8 cellular contexts compared by ENCODE assay signal in the genomic region with DNA sequence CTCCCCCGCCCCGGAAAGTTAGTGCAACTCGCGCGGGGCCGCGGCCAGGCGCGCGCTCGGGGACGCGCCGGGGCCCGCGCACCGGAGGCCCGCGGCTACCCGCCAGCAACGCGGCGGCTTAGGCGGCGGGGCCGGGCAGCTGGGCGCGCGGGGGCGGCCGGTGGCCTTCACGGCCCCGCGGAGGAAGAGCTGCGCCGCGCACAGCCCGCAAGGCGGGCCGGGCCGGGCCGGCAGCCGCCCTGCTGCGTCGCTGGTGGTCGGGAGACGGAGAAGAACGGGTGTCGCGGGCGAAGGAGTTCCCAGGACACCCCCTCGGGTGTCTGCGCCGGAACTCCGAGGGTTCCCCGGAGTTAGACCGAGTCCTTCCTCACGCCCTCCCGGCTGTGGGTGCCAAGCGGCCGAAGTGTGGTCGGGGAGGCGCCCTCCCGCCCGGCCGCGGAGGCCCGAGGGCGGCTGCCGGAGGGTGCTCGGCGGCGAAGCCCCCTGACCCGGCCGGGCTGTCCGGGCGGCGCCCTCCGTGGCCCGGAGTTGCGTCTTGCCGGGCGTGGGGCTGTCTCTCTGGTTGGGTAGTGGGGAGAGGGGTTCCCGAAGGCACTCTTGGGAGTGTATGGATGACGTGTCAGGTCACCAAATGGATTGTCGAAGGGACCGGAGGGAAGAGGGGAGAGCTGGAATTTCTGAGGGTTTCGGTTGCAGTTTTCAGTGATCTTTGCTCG. TPM values are rescaled to one million over a fixed set of nuclear protein-coding genes. Genes with fewer than 3 reads are reported as not detected.
DNase-seq lines count a peak whose midpoint lies in the region; TF ChIP-seq lines count a peak whose summit lies in the region.

No MANE protein-coding gene starts in this region.

- peak; percentile 42 for TF ChIP-seq POLR2A in NB4 (IDR thresholded peaks at IDR 0.05; ENCODE audit: extremely low read depth, insufficient read length)

- H3K27ac ChIP-seq in caudate nucleus (ENCODE audit: low read depth, low read length) (peak overlapping the region; percentile 97), skin epidermis (peak overlapping the region; percentile 83 to 100 (median 98))

- H3K9me3 Mint-ChIP-seq in T-helper 1 cell treated with Interleukin-12 subunit alpha and Interleukin-12 subunit beta and Interleukin-4 antibody, amounts not matched to agents 30 μg/mL and 1 μg/mL, for 36 hours: no peaks in the 10 kb centered on the region
- no peaks in the 10 kb centered on the region for H3K9me3 Mint-ChIP-seq in immature natural killer cell

- H3K27ac Mint-ChIP-seq in T-helper 1 cell treated with Interleukin-12 subunit alpha and Interleukin-12 subunit beta and Interleukin-4 antibody, amounts not matched to agents 30 μg/mL and 1 μg/mL, for 36 hours: peak overlapping the region; percentile 81
- H3K27ac Mint-ChIP-seq in immature natural killer cell: peak overlapping the region; percentile 73 to 94 (median 89)

- TF ChIP-seq CTCF in NB4 (IDR thresholded peaks at IDR 0.05; ENCODE audit: low read depth, low read length): no peak

- peaks cover 16% of the 10 kb centered on the region for H3K4me1 Mint-ChIP-seq in T-helper 1 cell treated with Interleukin-12 subunit alpha and Interleukin-12 subunit beta and Interleukin-4 antibody, amounts not matched to agents 30 μg/mL and 1 μg/mL, for 36 hours (ENCODE audit: low read depth)
- peaks cover 17 to 33% of the 10 kb centered on the region in 2 donors for H3K4me1 Mint-ChIP-seq in immature natural killer cell

- peak overlapping the region; percentile 91 for H3K4me3 ChIP-seq in NB4 (ENCODE audit: low read depth, low read length)
- peak overlapping the region; percentile 71 to 94 (median 90) for H3K4me3 ChIP-seq in skin epidermis

- DNase-seq in NCI-H82 (lab: John Stamatoyannopoulos, UW) (peak; percentile 14), NCI-H82 treated with DMSO at 0.1 percent for 48 hours (lab: John Stamatoyannopoulos, UW; ENCODE audit: unreplicated experiment) (no peak), HCEC 1CT (peak; percentile 87), NB4 (ENCODE audit: low read depth) (peak; percentile 83), caudate nucleus (lab: John Stamatoyannopoulos, UW) (peak in 54 of 61 donors; percentile 5 to 76 (median 45)), immature natural killer cell (peak in 2 of 3 donors; percentile 52 to 68)

- H3K36me3 Mint-ChIP-seq in T-helper 1 cell treated with Interleukin-12 subunit alpha and Interleukin-12 subunit beta and Interleukin-4 antibody, amounts not matched to agents 30 μg/mL and 1 μg/mL, for 36 hours (ENCODE audit: low read depth): no peaks in the 10 kb centered on the region
- H3K36me3 Mint-ChIP-seq in immature natural killer cell: no peaks in the 10 kb centered on the region

- peak overlapping the region; percentile 89 for H3K4me3 Mint-ChIP-seq in T-helper 1 cell treated with Interleukin-12 subunit alpha and Interleukin-12 subunit beta and Interleukin-4 antibody, amounts not matched to agents 30 μg/mL and 1 μg/mL, for 36 hours
- peak overlapping the region; percentile 90 to 97 (median 95) for H3K4me3 Mint-ChIP-seq in immature natural killer cell

- H3K27me3 Mint-ChIP-seq in T-helper 1 cell treated with Interleukin-12 subunit alpha and Interleukin-12 subunit beta and Interleukin-4 antibody, amounts not matched to agents 30 μg/mL and 1 μg/mL, for 36 hours (ENCODE audit: low read depth): peaks cover 29% of the 10 kb centered on the region
- peaks cover 0 to 8% (median 3%) of the 10 kb centered on the region in 3 donors for H3K27me3 Mint-ChIP-seq in immature natural killer cell (ENCODE audit: low read depth in 3 of 3)

RNA-seq across cellular contexts. Expression of gene ST7, which starts 0.6 kb away (rescaled TPM):
- 10 to 100 TPM; 11.3 to 14.7 (median 14.2) TPM for polyA plus RNA-seq in immature natural killer cell
